ENCODE assay signal across 9 cellular contexts in the genomic region with DNA sequence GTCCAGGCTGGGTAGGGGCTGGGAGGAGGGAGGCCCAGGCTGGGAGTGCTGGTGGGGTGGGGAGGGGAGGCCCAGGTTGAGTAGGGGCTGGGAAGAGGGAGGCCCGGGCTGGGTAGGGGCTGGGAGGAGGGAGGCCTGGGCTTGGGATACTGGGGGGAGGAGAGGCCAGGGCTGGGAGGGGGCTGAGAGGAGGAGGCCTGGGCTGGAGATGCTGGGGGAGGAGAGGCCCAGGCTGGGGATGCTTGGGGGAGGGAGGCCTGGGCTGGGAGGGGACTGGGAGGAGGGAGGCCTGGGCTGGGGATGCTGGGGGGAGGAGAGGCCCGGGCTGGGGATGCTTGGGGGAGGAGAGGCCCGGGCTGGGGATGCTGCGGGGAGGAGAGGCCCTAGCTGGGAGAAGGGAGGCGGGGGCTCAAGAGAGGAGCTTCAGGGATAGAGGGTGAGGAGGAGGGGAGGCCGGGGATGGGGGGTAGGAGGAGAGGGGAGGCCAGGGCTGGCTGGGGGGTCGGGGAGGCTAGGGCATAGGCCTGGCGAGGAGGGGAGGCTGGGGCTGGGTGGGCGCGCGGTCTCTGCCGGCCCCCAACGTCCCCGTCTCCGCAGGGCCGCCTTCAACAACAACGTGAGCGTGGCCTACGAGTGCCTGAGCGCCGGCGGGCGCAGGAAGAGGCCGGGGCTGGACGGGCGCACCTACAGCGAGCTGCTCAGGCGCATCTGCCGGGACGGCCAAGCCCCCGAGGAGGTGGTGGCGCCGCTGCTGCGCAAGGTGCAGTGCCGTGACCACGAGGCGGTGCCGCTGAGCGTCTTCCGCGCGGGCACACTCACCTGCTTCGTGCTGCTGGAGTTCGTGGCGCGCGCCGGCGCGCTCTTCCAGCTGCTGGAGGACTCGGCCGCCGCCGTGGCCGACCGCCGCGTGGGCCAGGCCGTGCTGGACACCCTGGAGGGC. TPM values are rescaled to one million over a fixed set of nuclear protein-coding genes. Genes with fewer than 3 reads are reported as not detected.
DNase-seq lines count a peak whose midpoint lies in the region; ATAC-seq and TF ChIP-seq lines count a peak whose summit lies in the region.
"Had no signal": no experiment of that assay in that cellular context is flagged by ENCODE, and none has a peak within 500 bp of the region (broad histone marks: within the 10 kb centered on the region; RNA-seq: fewer than 3 reads in every experiment).

No MANE protein-coding gene starts in this region.

- ATAC-seq in left lung, result peak; percentile 51
- ATAC-seq in stimulated activated effector memory CD8-positive, alpha-beta T cell treated with anti-CD3 and anti-CD28 coated beads, Interleukin-12 subunit alpha, Interleukin-12 subunit beta, amount 100 ng/mL, for 72 hours, result peak; percentile 83
- ATAC-seq: gastrocnemius medialis had no signal

- H3K27me3 Mint-ChIP-seq in activated naive CD4-positive, alpha-beta T cell treated with anti-CD3 and anti-CD28 coated beads, Interleukin-2, amount 10 ng/mL, durations not matched to agents 7 days and 5 days, result peaks cover 4% of the 10 kb centered on the region

- H3K27me3 ChIP-seq in left lung, result peaks cover 0 to 5% of the 10 kb centered on the region in 2 donors
- no peaks in the 10 kb centered on the region for H3K27me3 ChIP-seq in colonic mucosa
- no peaks in the 10 kb centered on the region for H3K27me3 ChIP-seq in SJCRH30
- H3K27me3 ChIP-seq: gastrocnemius medialis had no signal

- no peak overlapping the region for H3K27ac Mint-ChIP-seq in activated naive CD4-positive, alpha-beta T cell treated with anti-CD3 and anti-CD28 coated beads, Interleukin-2, amount 10 ng/mL, durations not matched to agents 7 days and 5 days
- no peak overlapping the region for H3K27ac Mint-ChIP-seq in stimulated activated effector memory CD8-positive, alpha-beta T cell treated with anti-CD3 and anti-CD28 coated beads, Interleukin-12 subunit alpha, Interleukin-12 subunit beta, amount 100 ng/mL, for 72 hours

- H3K4me1 ChIP-seq in left lung (no peaks in the 10 kb centered on the region), colonic mucosa (no peaks in the 10 kb centered on the region), SJCRH30 (no peaks in the 10 kb centered on the region)
- H3K4me1 ChIP-seq: gastrocnemius medialis had no signal

- H3K36me3 Mint-ChIP-seq in activated naive CD4-positive, alpha-beta T cell treated with anti-CD3 and anti-CD28 coated beads, Interleukin-2, amount 10 ng/mL, durations not matched to agents 7 days and 5 days, result peaks cover 6% of the 10 kb centered on the region
- peaks cover 6% of the 10 kb centered on the region for H3K36me3 Mint-ChIP-seq in stimulated activated effector memory CD8-positive, alpha-beta T cell treated with anti-CD3 and anti-CD28 coated beads, Interleukin-12 subunit alpha, Interleukin-12 subunit beta, amount 100 ng/mL, for 72 hours

- no peak for TF ChIP-seq CTCF in left lung (IDR thresholded peaks at IDR 0.05)
- no peak for TF ChIP-seq CTCF in colonic mucosa (IDR thresholded peaks at IDR 0.05)

- CTCF ChIA-PET in activated naive CD4-positive, alpha-beta T cell treated with anti-CD3 and anti-CD28 coated beads, Interleukin-2, amount 10 ng/mL, durations not matched to agents 7 days and 5 days (lab: Charles Lee), result interaction anchor here (4.3 kb wide), 1 partner anchor 8 kb away, joined by 18 read pairs; no protein-coding TSS in a partner anchor

- peak overlapping the region in 1 of 2 donors; percentile 12 for H3K9ac ChIP-seq in colonic mucosa (ENCODE audit: low read depth in 2 of 2, low read length in 2 of 2)

- H3K4me3 Mint-ChIP-seq in activated naive CD4-positive, alpha-beta T cell treated with anti-CD3 and anti-CD28 coated beads, Interleukin-2, amount 10 ng/mL, durations not matched to agents 7 days and 5 days, result no peak overlapping the region
- no peak overlapping the region for H3K4me3 Mint-ChIP-seq in stimulated activated effector memory CD8-positive, alpha-beta T cell treated with anti-CD3 and anti-CD28 coated beads, Interleukin-12 subunit alpha, Interleukin-12 subunit beta, amount 100 ng/mL, for 72 hours

- H3K27ac ChIP-seq in left lung, result no peak overlapping the region
- H3K27ac ChIP-seq in colonic mucosa, result no peak overlapping the region
- H3K27ac ChIP-seq in SJCRH30, result no peak overlapping the region
- H3K27ac ChIP-seq: gastrocnemius medialis had no signal

- intact Hi-C loops in left lung (cut with DNase I), result no loop called here
- intact Hi-C loops in colonic mucosa (cut with DNase I), result no loop called here

- H3K36me3 ChIP-seq in left lung (peaks cover 0 to 6% of the 10 kb centered on the region in 2 donors), colonic mucosa (no peaks in the 10 kb centered on the region), SJCRH30 (no peaks in the 10 kb centered on the region)
- H3K36me3 ChIP-seq: gastrocnemius medialis had no signal

- H3K4me3 ChIP-seq in left lung (no peak overlapping the region), colonic mucosa (no peak overlapping the region), SJCRH30 (no peak overlapping the region)
- H3K4me3 ChIP-seq: gastrocnemius medialis had no signal

- peak in 3 of 5 donors; percentile 46 to 59 (median 48) for DNase-seq in T-helper 1 cell
- peak; percentile 69 for DNase-seq in activated naive CD4-positive, alpha-beta T cell treated with anti-CD3 and anti-CD28 coated beads, Interleukin-2, amount 10 ng/mL, durations not matched to agents 7 days and 5 days
- no peak for DNase-seq in left lung
- no peak for DNase-seq in stimulated activated effector memory CD8-positive, alpha-beta T cell treated with anti-CD3 and anti-CD28 coated beads, Interleukin-12 subunit alpha, Interleukin-12 subunit beta, amount 100 ng/mL, for 72 hours (ENCODE audit: low spot score in 2 of 2)
- no peak for DNase-seq in DMS114 treated with DMSO at 0.1 percent for 48 hours (lab: John Stamatoyannopoulos, UW; ENCODE audit: unreplicated experiment)
- DNase-seq in colonic mucosa, result no peak
- no peak for DNase-seq in Kasumi-1 (lab: John Stamatoyannopoulos, UW)
- no peak for DNase-seq in SJCRH30
- DNase-seq: gastrocnemius medialis had no signal

- H3K9me3 ChIP-seq in left lung (no peaks in the 10 kb centered on the region), colonic mucosa (no peaks in the 10 kb centered on the region), SJCRH30 (replicated peaks) (no peaks in the 10 kb centered on the region; the same call in 1 of the 2 replicates)
- H3K9me3 ChIP-seq: gastrocnemius medialis had no signal

- peaks cover 13% of the 10 kb centered on the region for H3K4me1 Mint-ChIP-seq in activated naive CD4-positive, alpha-beta T cell treated with anti-CD3 and anti-CD28 coated beads, Interleukin-2, amount 10 ng/mL, durations not matched to agents 7 days and 5 days
- H3K4me1 Mint-ChIP-seq in stimulated activated effector memory CD8-positive, alpha-beta T cell treated with anti-CD3 and anti-CD28 coated beads, Interleukin-12 subunit alpha, Interleukin-12 subunit beta, amount 100 ng/mL, for 72 hours, result peaks cover 13% of the 10 kb centered on the region

- no peaks in the 10 kb centered on the region for H3K9me3 Mint-ChIP-seq in activated naive CD4-positive, alpha-beta T cell treated with anti-CD3 and anti-CD28 coated beads, Interleukin-2, amount 10 ng/mL, durations not matched to agents 7 days and 5 days
- no peaks in the 10 kb centered on the region for H3K9me3 Mint-ChIP-seq in stimulated activated effector memory CD8-positive, alpha-beta T cell treated with anti-CD3 and anti-CD28 coated beads, Interleukin-12 subunit alpha, Interleukin-12 subunit beta, amount 100 ng/mL, for 72 hours

RNA-seq across cellular contexts. Expression of a gene that starts 11.3 kb away (rescaled TPM):
- total RNA-seq in left lung, result 10 to 100 TPM; 18.0 to 18.2 TPM
- total RNA-seq in colonic mucosa, result 10 to 100 TPM; 13.3 to 14.4 TPM
- total RNA-seq in SJCRH30 (2014; rRNA removed; shearing (Covaris generic)), result 7.3 and 9.6 TPM in 2 replicates

RNA-seq across cellular contexts. Expression of a gene that starts 13.0 kb away (rescaled TPM):
- total RNA-seq in left lung (10 to 100 TPM; 50.9 to 55.5 TPM), colonic mucosa (10 to 100 TPM; 60.7 to 93.4 TPM)
- total RNA-seq in SJCRH30 (2014; rRNA removed; shearing (Covaris generic)), result 76.2 and 92.3 TPM in 2 replicates

RNA-seq across cellular contexts. Expression of a gene that starts 22.3 kb away (rescaled TPM):
- total RNA-seq in left lung (under 1 TPM in 1 of 2 donors, not detected in 1; 0.52 TPM), colonic mucosa (1 to 10 TPM; 4.5 to 7.3 TPM)
- total RNA-seq in SJCRH30 (2014; rRNA removed; shearing (Covaris generic)), result 0.18 TPM in 1 of 2 replicates, not detected in the other

RNA-seq across cellular contexts. Expression of a gene that starts 25.3 kb away (rescaled TPM):
- 1 to 10 TPM; 1.4 TPM for total RNA-seq in left lung
- total RNA-seq in colonic mucosa, result 1 to 10 TPM in 1 of 2 donors, under 1 TPM in 1; 0.61 to 1.0 TPM
- total RNA-seq in SJCRH30 (2014; rRNA removed; shearing (Covaris generic)), result not detected in 2 replicates

RNA-seq across cellular contexts. Expression of a gene that starts 53.8 kb away (rescaled TPM):
- total RNA-seq in left lung, result 100 to 1,000 TPM; 339 to 457 TPM
- total RNA-seq in colonic mucosa, result 1,000 to 10,000 TPM in 1 of 2 donors, 100 to 1,000 TPM in 1; 920 to 1,084 TPM
- total RNA-seq in SJCRH30 (2014; rRNA removed; shearing (Covaris generic)), result 546 and 582 TPM in 2 replicates

Comparison
In these comparisons a context has a peak if more than half of its experiments do, and no peak if none do; other contexts are left out.
1. DNase-seq: peak in T-helper 1 cell (3 of 5) and activated naive CD4-positive, alpha-beta T cell treated with anti-CD3 and anti-CD28 coated beads, Interleukin-2, amount 10 ng/mL, durations not matched to agents 7 days and 5 days (single experiment); none in left lung (0 of 2), stimulated activated effector memory CD8-positive, alpha-beta T cell treated with anti-CD3 and anti-CD28 coated beads, Interleukin-12 subunit alpha, Interleukin-12 subunit beta, amount 100 ng/mL, for 72 hours (0 of 2), DMS114 treated with DMSO at 0.1 percent for 48 hours (single experiment), colonic mucosa (single experiment), Kasumi-1 (0 of 2) and SJCRH30 (0 of 2).